In genomic region chr3:38549486-38549885, GRCh38 we compare ENCODE assay signal across 22 cellular contexts.
"Had no signal": no experiment of that assay in that cellular context is flagged by ENCODE, and none has a peak within 500 bp of the region (broad histone marks: within the 10 kb centered on the region; RNA-seq: fewer than 3 reads in every experiment).

No MANE protein-coding gene starts in this region.

- H3K27me3 Mint-ChIP-seq: activated B cell treated with CpG ODN at 0.5 μM for 24 hours; activated CD8-positive, alpha-beta T cell treated with anti-CD3 and anti-CD28 coated beads for 36 hours; activated naive CD4-positive, alpha-beta T cell treated with anti-CD3 and anti-CD28 coated beads, Interleukin-2, amount 50 U/mL, for 24 hours; progenitor cell of endocrine pancreas had no signal

- FAIRE-seq: astrocyte, small intestine had no signal

- H3K36me3 Mint-ChIP-seq: activated naive CD4-positive, alpha-beta T cell treated with anti-CD3 and anti-CD28 coated beads, Interleukin-2, amount 50 U/mL, for 24 hours; immature natural killer cell; mesothelial cell of epicardium; stimulated activated effector memory CD8-positive, alpha-beta T cell treated with anti-CD3 and anti-CD28 coated beads, Interleukin-12 subunit alpha, Interleukin-12 subunit beta, amount 100 ng/mL, for 72 hours; T-cell had no signal

- H3K9me3 Mint-ChIP-seq: activated naive CD4-positive, alpha-beta T cell treated with anti-CD3 and anti-CD28 coated beads, Interleukin-2, amount 50 U/mL, for 24 hours; stimulated activated effector memory CD8-positive, alpha-beta T cell treated with anti-CD3 and anti-CD28 coated beads, Interleukin-12 subunit alpha, Interleukin-12 subunit beta, amount 100 ng/mL, for 72 hours had no signal

- H3K27ac Mint-ChIP-seq: activated B cell treated with CpG ODN at 0.5 μM for 24 hours; activated CD8-positive, alpha-beta T cell treated with anti-CD3 and anti-CD28 coated beads for 36 hours; activated naive CD4-positive, alpha-beta T cell treated with anti-CD3 and anti-CD28 coated beads, Interleukin-2, amount 50 U/mL, for 24 hours; immature natural killer cell; mesothelial cell of epicardium; progenitor cell of endocrine pancreas; stimulated activated effector memory CD8-positive, alpha-beta T cell treated with anti-CD3 and anti-CD28 coated beads, Interleukin-12 subunit alpha, Interleukin-12 subunit beta, amount 100 ng/mL, for 72 hours; T-cell had no signal

- H3K27me3 ChIP-seq: breast epithelium, esophagus muscularis mucosa, gastroesophageal sphincter had no signal

- H3K36me3 ChIP-seq: breast epithelium, gastroesophageal sphincter, lower lobe of right lung, thoracic aorta had no signal

- H3K4me3 Mint-ChIP-seq: activated B cell treated with CpG ODN at 0.5 μM for 24 hours; activated CD8-positive, alpha-beta T cell treated with anti-CD3 and anti-CD28 coated beads for 36 hours; activated naive CD4-positive, alpha-beta T cell treated with anti-CD3 and anti-CD28 coated beads, Interleukin-2, amount 50 U/mL, for 24 hours; immature natural killer cell; mesothelial cell of epicardium; stimulated activated effector memory CD8-positive, alpha-beta T cell treated with anti-CD3 and anti-CD28 coated beads, Interleukin-12 subunit alpha, Interleukin-12 subunit beta, amount 100 ng/mL, for 72 hours; T-cell had no signal

- H3K4me1 Mint-ChIP-seq: activated B cell treated with CpG ODN at 0.5 μM for 24 hours; activated naive CD4-positive, alpha-beta T cell treated with anti-CD3 and anti-CD28 coated beads, Interleukin-2, amount 50 U/mL, for 24 hours; immature natural killer cell; stimulated activated effector memory CD8-positive, alpha-beta T cell treated with anti-CD3 and anti-CD28 coated beads, Interleukin-12 subunit alpha, Interleukin-12 subunit beta, amount 100 ng/mL, for 72 hours; T-cell had no signal

- H3K4me1 ChIP-seq: breast epithelium, gastroesophageal sphincter, lower lobe of right lung had no signal

- DNase-seq: activated B cell treated with CpG ODN at 0.5 μM for 24 hours; activated CD4-positive, alpha-beta T cell treated with anti-CD3 and anti-CD28 coated beads for 4 hours; activated CD8-positive, alpha-beta T cell treated with anti-CD3 and anti-CD28 coated beads for 36 hours; activated gamma-delta T cell; cerebellar nuclear complex; cortex of kidney; effector CD4-positive, alpha-beta T cell; immature natural killer cell; lower lobe of right lung; occipital lobe; small intestine; stimulated activated CD4-positive, alpha-beta T cell treated with anti-CD3 and anti-CD28 coated beads, Interleukin-4, amount 100 ng/mL, for 1 hour; T-cell had no signal

- H3K4me3 ChIP-seq: breast epithelium, esophagus muscularis mucosa, gastroesophageal sphincter, lower lobe of right lung, thoracic aorta had no signal

- H3K27ac ChIP-seq: breast epithelium, esophagus muscularis mucosa, gastroesophageal sphincter, lower lobe of right lung, thoracic aorta had no signal

- H3K9me3 ChIP-seq: lower lobe of right lung, thoracic aorta had no signal
